In the genomic region with DNA sequence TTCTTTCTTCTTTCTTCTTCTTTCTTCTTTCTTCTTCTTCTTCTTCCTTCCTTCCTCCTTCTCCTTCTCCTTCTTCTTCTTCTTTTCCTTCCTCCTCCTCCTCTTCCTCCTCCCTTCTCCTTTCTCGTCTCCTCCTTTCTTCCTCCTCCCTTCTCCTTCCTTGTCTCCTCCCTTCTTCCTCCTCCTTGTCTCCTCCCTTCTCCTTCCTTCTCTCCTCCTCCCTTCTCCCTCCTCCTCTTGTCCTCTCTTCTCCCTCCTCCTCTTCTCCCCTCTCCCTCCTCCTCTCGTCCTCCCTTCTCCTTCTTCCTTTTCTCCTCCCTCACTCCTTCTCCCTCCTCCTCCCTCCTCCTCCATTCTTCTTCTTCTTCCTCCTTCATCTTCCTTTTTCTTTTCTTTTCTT, we compare ENCODE assay signal across 35 cellular contexts.
"Had no signal": no experiment of that assay in that cellular context is flagged by ENCODE, and none has a peak within 500 bp of the region (broad histone marks: within the 10 kb centered on the region; RNA-seq: fewer than 3 reads in every experiment).

No MANE protein-coding gene starts in this region.

- FAIRE-seq: endometrium, endothelial cell of umbilical vein had no signal

- H3K4me1 ChIP-seq: breast epithelium, colonic mucosa, esophagus squamous epithelium, gastroesophageal sphincter had no signal

- H3K27ac Mint-ChIP-seq: activated CD4-positive, alpha-beta memory T cell treated with anti-CD3 and anti-CD28 coated beads for 36 hours; activated CD4-positive, alpha-beta T cell treated with anti-CD3 and anti-CD28 coated beads for 36 hours; activated CD4-positive, alpha-beta T cell treated with anti-CD3 and anti-CD28 coated beads, Interleukin-2, amount 10 ng/mL, durations not matched to agents 24 days and 14 days; activated CD8-positive, alpha-beta T cell treated with anti-CD3 and anti-CD28 coated beads, Interleukin-2, amount 10 ng/mL, durations not matched to agents 7 days and 5 days; activated naive CD4-positive, alpha-beta T cell treated with anti-CD3 and anti-CD28 coated beads, Interleukin-2, amount 10 ng/mL, durations not matched to agents 7 days and 5 days; activated naive CD4-positive, alpha-beta T cell treated with anti-CD3 and anti-CD28 coated beads, Interleukin-2, amount 50 U/mL, for 72 hours; activated naive CD8-positive, alpha-beta T cell treated with anti-CD3 and anti-CD28 coated beads, Interleukin-2, amount 10 ng/mL, durations not matched to agents 7 days and 5 days; activated T-cell treated with anti-CD3 and anti-CD28 coated beads, Interleukin-2, amount 50 U/mL, for 24 hours; activated T-cell treated with anti-CD3 and anti-CD28 coated beads, Interleukin-2, amount 50 U/mL, for 72 hours; brain; T-helper 17 cell; T-helper 2 cell treated with Interferon-gamma antibody and Interleukin-4, amounts not matched to agents 5 μg/mL and 100 μg/mL, for 36 hours had no signal

- H3K4me3 Mint-ChIP-seq: activated CD4-positive, alpha-beta memory T cell treated with anti-CD3 and anti-CD28 coated beads for 36 hours; activated CD4-positive, alpha-beta T cell treated with anti-CD3 and anti-CD28 coated beads for 36 hours; activated CD4-positive, alpha-beta T cell treated with anti-CD3 and anti-CD28 coated beads, Interleukin-2, amount 10 ng/mL, durations not matched to agents 24 days and 14 days; activated CD8-positive, alpha-beta T cell treated with anti-CD3 and anti-CD28 coated beads, Interleukin-2, amount 10 ng/mL, durations not matched to agents 7 days and 5 days; activated naive CD4-positive, alpha-beta T cell treated with anti-CD3 and anti-CD28 coated beads, Interleukin-2, amount 10 ng/mL, durations not matched to agents 7 days and 5 days; activated naive CD8-positive, alpha-beta T cell treated with anti-CD3 and anti-CD28 coated beads, Interleukin-2, amount 10 ng/mL, durations not matched to agents 7 days and 5 days; activated T-cell treated with anti-CD3 and anti-CD28 coated beads, Interleukin-2, amount 50 U/mL, for 24 hours; activated T-cell treated with anti-CD3 and anti-CD28 coated beads, Interleukin-2, amount 50 U/mL, for 72 hours; brain; T-helper 17 cell; T-helper 2 cell treated with Interferon-gamma antibody and Interleukin-4, amounts not matched to agents 5 μg/mL and 100 μg/mL, for 36 hours had no signal

- H3K36me3 ChIP-seq: ascending aorta, breast epithelium, cardiac muscle cell, colonic mucosa, WERI-Rb-1 had no signal

- DNase-seq: activated CD4-positive, alpha-beta memory T cell treated with anti-CD3 and anti-CD28 coated beads for 36 hours; activated CD4-positive, alpha-beta T cell treated with anti-CD3 and anti-CD28 coated beads for 36 hours; activated CD4-positive, alpha-beta T cell treated with anti-CD3 and anti-CD28 coated beads, Interleukin-2, amount 10 ng/mL, durations not matched to agents 24 days and 14 days; activated CD4-positive, CD25-positive, alpha-beta regulatory T cell; activated CD4-positive, CD25-positive, alpha-beta regulatory T cell treated with anti-CD3 and anti-CD28 coated beads, Interleukin-2, amount 50 U/mL, for 72 hours; activated CD8-positive, alpha-beta memory T cell treated with anti-CD3 and anti-CD28 coated beads, Interleukin-2, amount 50 U/mL, for 48 hours; activated CD8-positive, alpha-beta T cell treated with anti-CD3 and anti-CD28 coated beads, Interleukin-2, amount 10 ng/mL, durations not matched to agents 7 days and 5 days; activated gamma-delta T cell; activated naive CD4-positive, alpha-beta T cell; activated naive CD4-positive, alpha-beta T cell treated with anti-CD3 and anti-CD28 coated beads, Interleukin-2, amount 10 ng/mL, durations not matched to agents 7 days and 5 days; activated naive CD8-positive, alpha-beta T cell treated with anti-CD3 and anti-CD28 coated beads, Interleukin-2, amount 10 ng/mL, durations not matched to agents 7 days and 5 days; activated T-cell treated with anti-CD3 and anti-CD28 coated beads for 4 hours; activated T-cell treated with anti-CD3 and anti-CD28 coated beads, Interleukin-2, amount 50 U/mL, for 24 hours; activated T-cell treated with anti-CD3 and anti-CD28 coated beads, Interleukin-2, amount 50 U/mL, for 72 hours; central memory CD4-positive, alpha-beta T cell; cerebellar nuclear complex; colonic mucosa; effector CD8-positive, alpha-beta T cell; esophagus squamous epithelium; foreskin melanocyte; head of caudate nucleus; T-helper 1 cell; T-helper 17 cell; T1000; WERI-Rb-1 had no signal

- H3K4me3 ChIP-seq: ascending aorta, breast epithelium, cardiac muscle cell, colonic mucosa, esophagus squamous epithelium, gastroesophageal sphincter had no signal

- H3K9me3 ChIP-seq: colonic mucosa, esophagus squamous epithelium, gastroesophageal sphincter had no signal

- H3K9me3 Mint-ChIP-seq: activated naive CD4-positive, alpha-beta T cell treated with anti-CD3 and anti-CD28 coated beads, Interleukin-2, amount 10 ng/mL, durations not matched to agents 7 days and 5 days; T-helper 2 cell treated with Interferon-gamma antibody and Interleukin-4, amounts not matched to agents 5 μg/mL and 100 μg/mL, for 36 hours had no signal

- ATAC-seq: activated CD4-positive, alpha-beta T cell treated with anti-CD3 and anti-CD28 coated beads for 36 hours; activated CD8-positive, alpha-beta T cell treated with anti-CD3 and anti-CD28 coated beads, Interleukin-2, amount 10 ng/mL, durations not matched to agents 7 days and 5 days; activated naive CD4-positive, alpha-beta T cell treated with anti-CD3 and anti-CD28 coated beads, Interleukin-2, amount 50 U/mL, for 72 hours; activated T-cell treated with anti-CD3 and anti-CD28 coated beads, Interleukin-2, amount 50 U/mL, for 72 hours; gastroesophageal sphincter; T-helper 17 cell had no signal

- H3K27ac ChIP-seq: ascending aorta, breast epithelium, cardiac muscle cell, colonic mucosa, epithelial cell of prostate, esophagus squamous epithelium, gastroesophageal sphincter, WERI-Rb-1 had no signal

- H3K27me3 ChIP-seq: ascending aorta, breast epithelium, cardiac muscle cell, colonic mucosa, esophagus squamous epithelium, gastroesophageal sphincter had no signal

- H3K27me3 Mint-ChIP-seq: activated CD4-positive, alpha-beta memory T cell treated with anti-CD3 and anti-CD28 coated beads for 36 hours; activated CD4-positive, alpha-beta T cell treated with anti-CD3 and anti-CD28 coated beads for 36 hours; activated CD4-positive, alpha-beta T cell treated with anti-CD3 and anti-CD28 coated beads, Interleukin-2, amount 10 ng/mL, durations not matched to agents 24 days and 14 days; activated naive CD4-positive, alpha-beta T cell treated with anti-CD3 and anti-CD28 coated beads, Interleukin-2, amount 10 ng/mL, durations not matched to agents 7 days and 5 days; activated naive CD8-positive, alpha-beta T cell treated with anti-CD3 and anti-CD28 coated beads, Interleukin-2, amount 10 ng/mL, durations not matched to agents 7 days and 5 days; activated T-cell treated with anti-CD3 and anti-CD28 coated beads, Interleukin-2, amount 50 U/mL, for 24 hours; brain; T-helper 17 cell had no signal

- H3K4me1 Mint-ChIP-seq: activated CD4-positive, alpha-beta T cell treated with anti-CD3 and anti-CD28 coated beads for 36 hours; activated CD4-positive, alpha-beta T cell treated with anti-CD3 and anti-CD28 coated beads, Interleukin-2, amount 10 ng/mL, durations not matched to agents 24 days and 14 days; activated naive CD4-positive, alpha-beta T cell treated with anti-CD3 and anti-CD28 coated beads, Interleukin-2, amount 10 ng/mL, durations not matched to agents 7 days and 5 days; activated naive CD8-positive, alpha-beta T cell treated with anti-CD3 and anti-CD28 coated beads, Interleukin-2, amount 10 ng/mL, durations not matched to agents 7 days and 5 days; brain; T-helper 17 cell had no signal
